ENCODE assay signal across 30 cellular contexts in the genomic region with DNA sequence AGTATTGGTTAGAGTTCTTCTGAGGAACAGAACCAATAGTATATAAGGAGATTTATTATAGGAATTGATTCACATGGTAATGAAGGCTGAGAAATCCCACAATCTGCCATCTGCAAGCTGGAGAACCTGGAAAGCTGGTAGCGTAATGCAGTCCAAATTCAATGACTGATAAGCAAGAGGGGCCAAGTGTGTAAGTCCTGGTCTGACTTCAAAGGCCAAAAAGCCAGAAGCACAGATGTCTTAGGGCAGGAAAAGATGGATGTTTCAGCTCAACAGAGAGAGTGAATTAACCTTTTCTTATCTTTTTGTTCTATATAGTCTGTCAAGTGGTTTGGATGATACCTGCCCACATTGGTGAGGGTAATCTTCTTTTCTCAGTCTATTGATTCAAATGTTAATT.
A peak's percentile ranks its signal among the peaks of the same experiment; 100 is the strongest.
DNase-seq lines count a peak whose midpoint lies in the region; TF ChIP-seq lines count a peak whose summit lies in the region.
"Had no signal": no experiment of that assay in that cellular context is flagged by ENCODE, and none has a peak within 500 bp of the region (broad histone marks: within the 10 kb centered on the region; RNA-seq: fewer than 3 reads in every experiment).

No MANE protein-coding gene starts in this region.

- POLR2A ChIA-PET in CD8-positive, alpha-beta memory T cell (lab: Charles Lee), result no interaction called here

- H3K4me3 ChIP-seq in osteoblast (ENCODE audit: insufficient read depth, low read length), result no peak overlapping the region
- H3K4me3 ChIP-seq in endodermal cell (ENCODE audit: low read length), result no peak overlapping the region
- no peak overlapping the region for H3K4me3 ChIP-seq in CD8-positive, alpha-beta memory T cell (ENCODE audit: low read length)
- H3K4me3 ChIP-seq: A549; BLaER1; BLaER1 treated with 17β-estradiol and CSF1 and Interleukin-3, amounts not matched to agents 10 nM and 100 nM had no signal

- peaks cover 8% of the 10 kb centered on the region for H3K9me3 Mint-ChIP-seq in endodermal cell
- H3K9me3 Mint-ChIP-seq in CD8-positive, alpha-beta memory T cell, result peaks cover 0 to 18% (median 2%) of the 10 kb centered on the region in 5 donors

- H3K27ac ChIP-seq in osteoblast (ENCODE audit: low read depth, low read length), result no peak overlapping the region
- H3K27ac ChIP-seq in endodermal cell (ENCODE audit: low read depth, low read length), result no peak overlapping the region
- no peak overlapping the region for H3K27ac ChIP-seq in CD8-positive, alpha-beta memory T cell (ENCODE audit: low read depth, low read length)
- H3K27ac ChIP-seq: 22Rv1; A549; BLaER1; BLaER1 treated with 17β-estradiol and CSF1 and Interleukin-3, amounts not matched to agents 10 nM and 100 nM; C4-2B had no signal

- peak; percentile 93 for DNase-seq in SK-N-DZ (ENCODE audit: low spot score)
- peak; percentile 6 for DNase-seq in osteoblast (ENCODE audit: insufficient read length, low spot score, missing footprints)
- DNase-seq in endodermal cell, result no peak
- DNase-seq in CD8-positive, alpha-beta memory T cell, result no peak
- DNase-seq: 8988T; ACHN; AML-193; BE2C; C1 segment of cervical spinal cord; Caco-2; Calu3; CD4-positive, alpha-beta memory T cell; CD4-positive, alpha-beta T cell; CD4-positive, CD25-positive, alpha-beta regulatory T cell; CD8-positive, alpha-beta T cell; COR-L47; DMS 273 treated with DMSO at 0.1 percent for 48 hours; DMS153; DMS53; DMS79; DMS79 treated with DMSO at 0.1 percent for 48 hours; DND-41; EL had no signal

- WGBS in endodermal cell (ENCODE audit: insufficient coverage in 1 of 2, insufficient read length in 1 of 2), 2 experiments, result 94 to 100% methylated on average over 1 of the region's 1 CpG

- H2AFZ ChIP-seq in osteoblast (ENCODE audit: low read length), result no peak overlapping the region

- no peaks in the 10 kb centered on the region for H3K79me2 ChIP-seq in osteoblast (ENCODE audit: insufficient read depth, low read length)

- no peaks in the 10 kb centered on the region for H3K36me3 ChIP-seq in osteoblast (ENCODE audit: insufficient read depth, low read length)
- no peaks in the 10 kb centered on the region for H3K36me3 ChIP-seq in endodermal cell (ENCODE audit: control insufficient read depth, insufficient read depth, low read length)
- H3K36me3 ChIP-seq in CD8-positive, alpha-beta memory T cell (ENCODE audit: insufficient read depth, low read length), result no peaks in the 10 kb centered on the region
- H3K36me3 ChIP-seq: BE2C; BLaER1; BLaER1 treated with 17β-estradiol and CSF1 and Interleukin-3, amounts not matched to agents 10 nM and 100 nM had no signal

- H3K4me1 ChIP-seq in osteoblast (ENCODE audit: insufficient read depth, low read length) (no peaks in the 10 kb centered on the region), endodermal cell (ENCODE audit: control insufficient read depth, insufficient read depth, low read length) (no peaks in the 10 kb centered on the region)
- no peaks in the 10 kb centered on the region for H3K4me1 ChIP-seq in CD8-positive, alpha-beta memory T cell (ENCODE audit: insufficient read depth, low read length)
- H3K4me1 ChIP-seq: A549, BE2C, Caco-2 had no signal

- no peak for TF ChIP-seq CTCF in osteoblast (IDR thresholded peaks at IDR 0.05; ENCODE audit: extremely low read depth, low read depth, low read length)
- no peak for TF ChIP-seq CTCF in endodermal cell (conservative IDR thresholded peaks at IDR 0.05)

- H3K36me3 Mint-ChIP-seq in endodermal cell (ENCODE audit: low read depth), result peaks cover 3% of the 10 kb centered on the region
- H3K36me3 Mint-ChIP-seq in CD8-positive, alpha-beta memory T cell, result no peaks in the 10 kb centered on the region
- H3K36me3 Mint-ChIP-seq: CD14-positive monocyte; CD4-positive, alpha-beta memory T cell; CD4-positive, CD25-positive, alpha-beta regulatory T cell; CD8-positive, alpha-beta T cell had no signal

- no peaks in the 10 kb centered on the region for H3K27me3 Mint-ChIP-seq in endodermal cell (ENCODE audit: insufficient read depth)
- no peaks in the 10 kb centered on the region for H3K27me3 Mint-ChIP-seq in CD8-positive, alpha-beta memory T cell
- H3K27me3 Mint-ChIP-seq: B cell; CD4-positive, alpha-beta memory T cell; CD4-positive, alpha-beta T cell; CD4-positive, CD25-positive, alpha-beta regulatory T cell had no signal

- no peak overlapping the region for H3K27ac Mint-ChIP-seq in endodermal cell
- H3K27ac Mint-ChIP-seq in CD8-positive, alpha-beta memory T cell, result no peak overlapping the region
- H3K27ac Mint-ChIP-seq: B cell; CD14-positive monocyte; CD4-positive, alpha-beta memory T cell; CD4-positive, alpha-beta T cell; CD4-positive, CD25-positive, alpha-beta regulatory T cell; CD8-positive, alpha-beta T cell had no signal

- CTCF ChIA-PET in CD8-positive, alpha-beta memory T cell (lab: Charles Lee), result interaction anchor here (0.7 kb wide), 1 partner anchor 25 kb away, joined by 3 read pairs; no protein-coding TSS in a partner anchor

- no peak overlapping the region for H3K4me3 Mint-ChIP-seq in endodermal cell
- no peak overlapping the region for H3K4me3 Mint-ChIP-seq in CD8-positive, alpha-beta memory T cell
- H3K4me3 Mint-ChIP-seq: B cell; CD14-positive monocyte; CD4-positive, alpha-beta memory T cell; CD4-positive, alpha-beta T cell; CD4-positive, CD25-positive, alpha-beta regulatory T cell; CD8-positive, alpha-beta T cell had no signal

- H3K9me3 ChIP-seq in osteoblast (ENCODE audit: low read depth, low read length) (peaks cover 2% of the 10 kb centered on the region), endodermal cell (ENCODE audit: control insufficient read depth, low read length) (peaks cover 6% of the 10 kb centered on the region)
- no peaks in the 10 kb centered on the region for H3K9me3 ChIP-seq in CD8-positive, alpha-beta memory T cell (ENCODE audit: low read length)
- H3K9me3 ChIP-seq: A549; BE2C; BLaER1; BLaER1 treated with 17β-estradiol and CSF1 and Interleukin-3, amounts not matched to agents 10 nM and 100 nM; Caco-2 had no signal

- peaks cover 28% of the 10 kb centered on the region for H3K4me1 Mint-ChIP-seq in endodermal cell
- no peaks in the 10 kb centered on the region for H3K4me1 Mint-ChIP-seq in CD8-positive, alpha-beta memory T cell
- H3K4me1 Mint-ChIP-seq: B cell; CD14-positive monocyte; CD4-positive, alpha-beta memory T cell; CD4-positive, CD25-positive, alpha-beta regulatory T cell had no signal

- H4K20me1 ChIP-seq in osteoblast (ENCODE audit: insufficient read depth, low read length), result no peaks in the 10 kb centered on the region
- H4K20me1 ChIP-seq: BLaER1; BLaER1 treated with 17β-estradiol and CSF1 and Interleukin-3, amounts not matched to agents 10 nM and 100 nM had no signal

- H3K27me3 ChIP-seq in osteoblast (ENCODE audit: insufficient read depth, low read length) (no peaks in the 10 kb centered on the region), endodermal cell (ENCODE audit: control insufficient read depth, insufficient read depth, low read length, poor library complexity, severe bottlenecking) (no peaks in the 10 kb centered on the region)
- H3K27me3 ChIP-seq in CD8-positive, alpha-beta memory T cell (ENCODE audit: insufficient read depth, low read length, poor library complexity, severe bottlenecking), result no peaks in the 10 kb centered on the region
- H3K27me3 ChIP-seq: BE2C; BLaER1; BLaER1 treated with 17β-estradiol and CSF1 and Interleukin-3, amounts not matched to agents 10 nM and 100 nM had no signal

- H3K4me2 ChIP-seq in osteoblast (ENCODE audit: insufficient read depth, low read length), result no peak overlapping the region
- H3K4me2 ChIP-seq: A549; BLaER1; BLaER1 treated with 17β-estradiol and CSF1 and Interleukin-3, amounts not matched to agents 10 nM and 100 nM had no signal

- H3K9ac ChIP-seq in endodermal cell (ENCODE audit: extremely low read depth, low read length, poor library complexity, severe bottlenecking), result no peak overlapping the region
- H3K9ac ChIP-seq: BLaER1; BLaER1 treated with 17β-estradiol and CSF1 and Interleukin-3, amounts not matched to agents 10 nM and 100 nM had no signal

Comparison
In these comparisons a context has a peak if more than half of its experiments do, and no peak if none do; other contexts are left out.
1. DNase-seq: peak in SK-N-DZ (single experiment) and osteoblast (single experiment); none in endodermal cell (single experiment) and CD8-positive, alpha-beta memory T cell (0 of 5).